ENCODE assay signal across 8 cellular contexts in genomic region chr16:75305364-75306101, GRCh38. TPM values are rescaled to one million over a fixed set of nuclear protein-coding genes. Genes with fewer than 3 reads are reported as not detected.
DNase-seq lines count a peak whose midpoint lies in the region; ATAC-seq and TF ChIP-seq lines count a peak whose summit lies in the region.

No MANE protein-coding gene starts in this region.

- H3K27me3 ChIP-seq in foreskin keratinocyte: no peaks in the 10 kb centered on the region

- peaks cover 32% of the 10 kb centered on the region for H3K4me1 ChIP-seq in foreskin keratinocyte

- TF ChIP-seq CTCF in foreskin keratinocyte (conservative IDR thresholded peaks at IDR 0.05): peak; percentile 80

- DNase-seq in NCI-H1417 (lab: John Stamatoyannopoulos, UW): peak; percentile 7 to 46 (median 26)
- DNase-seq in NCI-H1417 treated with DMSO at 0.1 percent for 48 hours (lab: John Stamatoyannopoulos, UW): no peak
- DNase-seq in NCI-H2171 treated with DMSO at 0.1 percent for 48 hours (lab: John Stamatoyannopoulos, UW): peak; percentile 72
- DNase-seq in activated T-cell treated with anti-CD3 and anti-CD28 coated beads, Interleukin-2, amount 50 U/mL, for 48 hours: peak; percentile 57 to 66
- DNase-seq in foreskin keratinocyte: peak; percentile 100
- peak; percentile 97 for DNase-seq in pulmonary artery endothelial cell (ENCODE audit: low read depth, low spot score)
- DNase-seq in SHP77 treated with DMSO at 0.1 percent for 48 hours (lab: John Stamatoyannopoulos, UW): no peak

- ATAC-seq in HG02970 (IDR thresholded peaks at IDR 0.05; ENCODE audit: low FRiP score, unreplicated experiment): peak; percentile 51
- peak; percentile 90 for ATAC-seq in foreskin keratinocyte

- H3K27ac ChIP-seq in foreskin keratinocyte: peak overlapping the region; percentile 93

RNA-seq across cellular contexts. Expression of gene BCAR1, which starts 54.1 kb away (rescaled TPM):
- total RNA-seq in foreskin keratinocyte (78.2 and 80.5 TPM in 2 replicates), pulmonary artery endothelial cell (118 and 122 TPM in 2 replicates)
- polyA plus RNA-seq in foreskin keratinocyte: 71.8 and 72.2 TPM in 2 replicates

Comparison
In these comparisons a context has a peak if more than half of its experiments do, and no peak if none do; other contexts are left out.
1. DNase-seq: peak in NCI-H1417 (3 of 3), NCI-H2171 treated with DMSO at 0.1 percent for 48 hours (single experiment), activated T-cell treated with anti-CD3 and anti-CD28 coated beads, Interleukin-2, amount 50 U/mL, for 48 hours (2 of 2), foreskin keratinocyte (2 of 2) and pulmonary artery endothelial cell (single experiment); none in NCI-H1417 treated with DMSO at 0.1 percent for 48 hours (single experiment) and SHP77 treated with DMSO at 0.1 percent for 48 hours (single experiment).